In genomic region chr12:62294378-62294777, GRCh38 we compare ENCODE assay signal across 17 cellular contexts. TPM values are rescaled to one million over a fixed set of nuclear protein-coding genes. Genes with fewer than 3 reads are reported as not detected.
DNase-seq lines count a peak whose midpoint lies in the region; ATAC-seq, FAIRE-seq and TF ChIP-seq lines count a peak whose summit lies in the region.
"Had no signal": no experiment of that assay in that cellular context is flagged by ENCODE, and none has a peak within 500 bp of the region (broad histone marks: within the 10 kb centered on the region; RNA-seq: fewer than 3 reads in every experiment).

No MANE protein-coding gene starts in this region.

- no peak for DNase-seq in small intestine
- no peak for DNase-seq in chondrocyte (ENCODE audit: low spot score)
- DNase-seq: CD4-positive, alpha-beta memory T cell; DMS153; DMS79; GF-D8; GOT3; H9 had no signal

- peak; percentile 90 for FAIRE-seq in A204.1 (lab: Jason Lieb, UNC)
- FAIRE-seq in TTC549 (lab: Jason Lieb, UNC): peak; percentile 49
- FAIRE-seq in endometrium (lab: Jason Lieb, UNC): peak; percentile 74
- FAIRE-seq in small intestine (lab: Jason Lieb, UNC): peak; percentile 85
- FAIRE-seq: HepG2 had no signal

- ATAC-seq in stimulated activated memory B cell treated with anti-CD40 and anti-IgM and Interleukin-4, amounts not matched to agents 10 μg/mL and 1 μg/mL and 100 μg/mL, for 72 hours: no peak
- no peak for ATAC-seq in esophagus mucosa
- ATAC-seq: HepG2 had no signal

- H3K27ac Mint-ChIP-seq in stimulated activated memory B cell treated with anti-CD40 and anti-IgM and Interleukin-4, amounts not matched to agents 10 μg/mL and 1 μg/mL and 100 μg/mL, for 72 hours: no peak overlapping the region
- H3K27ac Mint-ChIP-seq in chondrocyte (ENCODE audit: unreplicated experiment): no peak overlapping the region
- H3K27ac Mint-ChIP-seq: CD4-positive, alpha-beta memory T cell; H9 had no signal

- peaks cover 6 to 8% of the 10 kb centered on the region in 2 donors for H3K36me3 ChIP-seq in small intestine (ENCODE audit: control insufficient read depth in 2 of 2, insufficient read depth in 2 of 2, low read length in 2 of 2)

- no peaks in the 10 kb centered on the region for H3K27me3 Mint-ChIP-seq in stimulated activated memory B cell treated with anti-CD40 and anti-IgM and Interleukin-4, amounts not matched to agents 10 μg/mL and 1 μg/mL and 100 μg/mL, for 72 hours
- no peaks in the 10 kb centered on the region for H3K27me3 Mint-ChIP-seq in chondrocyte (ENCODE audit: low read depth)
- H3K27me3 Mint-ChIP-seq: CD4-positive, alpha-beta memory T cell had no signal

- H3K36me3 Mint-ChIP-seq in stimulated activated memory B cell treated with anti-CD40 and anti-IgM and Interleukin-4, amounts not matched to agents 10 μg/mL and 1 μg/mL and 100 μg/mL, for 72 hours: peaks cover 65% of the 10 kb centered on the region
- peaks cover 17% of the 10 kb centered on the region for H3K36me3 Mint-ChIP-seq in chondrocyte (ENCODE audit: low read depth)

- no peaks in the 10 kb centered on the region for H3K9me3 ChIP-seq in small intestine (ENCODE audit: control insufficient read depth, low read depth)

- H3K4me1 ChIP-seq in small intestine (ENCODE audit: control insufficient read depth in 2 of 2, insufficient read depth in 1 of 2, low read depth in 1 of 2, low read length in 1 of 2): peaks cover 0 to 2% of the 10 kb centered on the region in 2 donors

- TF ChIP-seq CTCF in chondrocyte (IDR thresholded peaks at IDR 0.05): no peak

- H3K27ac ChIP-seq in small intestine (ENCODE audit: low read depth in 1 of 2, low read length in 1 of 2): no peak overlapping the region
- H3K27ac ChIP-seq: 22Rv1, BLaER1 had no signal

- H3K4me1 Mint-ChIP-seq in stimulated activated memory B cell treated with anti-CD40 and anti-IgM and Interleukin-4, amounts not matched to agents 10 μg/mL and 1 μg/mL and 100 μg/mL, for 72 hours: peaks cover 71% of the 10 kb centered on the region
- H3K4me1 Mint-ChIP-seq in chondrocyte (ENCODE audit: low read depth): peaks cover 33% of the 10 kb centered on the region

- H3K4me3 Mint-ChIP-seq in stimulated activated memory B cell treated with anti-CD40 and anti-IgM and Interleukin-4, amounts not matched to agents 10 μg/mL and 1 μg/mL and 100 μg/mL, for 72 hours: no peak overlapping the region
- H3K4me3 Mint-ChIP-seq in chondrocyte (ENCODE audit: unreplicated experiment): no peak overlapping the region
- H3K4me3 Mint-ChIP-seq: CD14-positive monocyte; CD4-positive, alpha-beta memory T cell; H9 had no signal

- 97 to 100% (median 98%) methylated on average over 1 of the region's 1 CpG for WGBS in small intestine, 3 donors

- H3K9me3 Mint-ChIP-seq in stimulated activated memory B cell treated with anti-CD40 and anti-IgM and Interleukin-4, amounts not matched to agents 10 μg/mL and 1 μg/mL and 100 μg/mL, for 72 hours: peaks cover 2% of the 10 kb centered on the region
- peaks cover 16% of the 10 kb centered on the region for H3K9me3 Mint-ChIP-seq in chondrocyte (ENCODE audit: low read depth)
- H3K9me3 Mint-ChIP-seq: H9 had no signal

- no peaks in the 10 kb centered on the region for H3K27me3 ChIP-seq in small intestine (ENCODE audit: control insufficient read depth in 2 of 2, insufficient read depth in 2 of 2, low read length in 2 of 2)
- H3K27me3 ChIP-seq: BLaER1 had no signal

- no peak overlapping the region for H3K4me3 ChIP-seq in small intestine (ENCODE audit: low read depth in 1 of 2, low read length in 2 of 2)
- H3K4me3 ChIP-seq: BLaER1 had no signal

RNA-seq across cellular contexts. Expression of gene USP15, which starts 34.2 kb away (rescaled TPM):
- polyA plus RNA-seq in small intestine: 10 to 100 TPM; 33.9 to 60.8 (median 54.6) TPM
- total RNA-seq in chondrocyte: 48.2 to 50.7 TPM (median 49.1 TPM) in 3 replicates
- total RNA-seq in esophagus mucosa: 45.1 TPM
